Comparison of ENCODE assay signal across 2 cellular contexts in the genomic region with DNA sequence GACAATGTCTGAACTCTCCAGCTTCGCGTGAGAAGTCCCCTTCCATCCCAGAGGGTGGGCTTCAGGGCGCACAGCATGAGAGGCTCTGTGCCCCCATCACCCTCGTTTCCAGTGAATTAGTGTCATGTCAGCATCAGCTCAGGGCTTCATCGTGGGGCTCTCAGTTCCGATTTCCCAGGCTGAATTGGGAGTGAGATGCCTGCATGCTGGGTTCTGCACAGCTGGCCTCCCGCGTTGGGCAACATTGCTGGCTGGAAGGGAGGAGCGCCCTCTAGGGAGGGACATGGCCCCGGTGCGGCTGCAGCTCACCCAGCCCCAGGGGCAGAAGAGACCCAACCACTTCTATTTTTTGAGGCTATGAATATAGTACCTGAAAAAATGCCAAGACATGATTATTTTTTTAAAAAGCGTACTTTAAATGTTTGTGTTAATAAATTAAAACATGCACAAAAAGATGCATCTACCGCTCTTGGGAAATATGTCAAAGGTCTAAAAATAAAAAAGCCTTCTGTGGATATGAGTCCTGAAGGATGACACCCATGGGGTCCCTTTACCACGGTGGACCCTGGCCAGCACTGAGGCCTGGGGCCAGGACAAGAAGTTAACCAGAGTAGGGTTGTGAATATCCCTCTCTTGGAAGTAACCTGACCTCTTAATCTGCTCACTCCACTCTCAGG.
TF ChIP-seq lines count a peak whose summit lies in the region.

No MANE protein-coding gene starts in this region.

TF ChIP-seq in HCT116, 20 proteins besides CTCF, POLR2A, EP300 and RAD21:
- TF ChIP-seq TCF7L2 (IDR thresholded peaks at IDR 0.05; ENCODE audit: borderline replicate concordance, extremely low read depth, insufficient read depth, insufficient read length), result no peak
- TF ChIP-seq EGR1 (IDR thresholded peaks at IDR 0.05; ENCODE audit: low read depth), result no peak
- no peak for TF ChIP-seq POLR2AphosphoS5 (IDR thresholded peaks at IDR 0.05; ENCODE audit: low read depth, low read length)
- TF ChIP-seq, protein P1, sequence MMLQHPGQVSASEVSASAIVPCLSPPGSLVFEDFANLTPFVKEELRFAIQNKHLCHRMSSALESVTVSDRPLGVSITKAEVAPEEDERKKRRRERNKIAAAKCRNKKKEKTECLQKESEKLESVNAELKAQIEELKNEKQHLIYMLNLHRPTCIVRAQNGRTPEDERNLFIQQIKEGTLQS (IDR thresholded peaks at IDR 0.05), result no peak
- TF ChIP-seq FOSL1 (IDR thresholded peaks at IDR 0.05; ENCODE audit: low read depth), result no peak
- TF ChIP-seq EZH2 (IDR thresholded peaks at IDR 0.05), result no peak
- TF ChIP-seq ELF1 (IDR thresholded peaks at IDR 0.05; ENCODE audit: borderline replicate concordance, low read depth), result no peak
- no peak for TF ChIP-seq CBX3 (IDR thresholded peaks at IDR 0.05; ENCODE audit: low read depth)
- peak; percentile 37 for TF ChIP-seq YY1 (IDR thresholded peaks at IDR 0.05; ENCODE audit: extremely low read depth, insufficient replicate concordance, low read depth, low read length)
- no peak for TF ChIP-seq ZFX (IDR thresholded peaks at IDR 0.05)
- TF ChIP-seq SP1 (IDR thresholded peaks at IDR 0.05; ENCODE audit: low read depth), result no peak
- TF ChIP-seq CEBPB (IDR thresholded peaks at IDR 0.05; ENCODE audit: low read depth), result peak; percentile 64
- TF ChIP-seq, protein P2, sequence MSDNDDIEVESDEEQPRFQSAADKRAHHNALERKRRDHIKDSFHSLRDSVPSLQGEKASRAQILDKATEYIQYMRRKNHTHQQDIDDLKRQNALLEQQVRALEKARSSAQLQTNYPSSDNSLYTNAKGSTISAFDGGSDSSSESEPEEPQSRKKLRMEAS (IDR thresholded peaks at IDR 0.05), result no peak

TF ChIP-seq in PFSK-1, 5 proteins besides CTCF, POLR2A, EP300 and RAD21:
- TF ChIP-seq FOXP2 (optimal IDR thresholded peaks at IDR 0.05; ENCODE audit: borderline replicate concordance, extremely low read depth, extremely low read length, insufficient read depth), result peak; percentile 18
- TF ChIP-seq, protein P3, sequence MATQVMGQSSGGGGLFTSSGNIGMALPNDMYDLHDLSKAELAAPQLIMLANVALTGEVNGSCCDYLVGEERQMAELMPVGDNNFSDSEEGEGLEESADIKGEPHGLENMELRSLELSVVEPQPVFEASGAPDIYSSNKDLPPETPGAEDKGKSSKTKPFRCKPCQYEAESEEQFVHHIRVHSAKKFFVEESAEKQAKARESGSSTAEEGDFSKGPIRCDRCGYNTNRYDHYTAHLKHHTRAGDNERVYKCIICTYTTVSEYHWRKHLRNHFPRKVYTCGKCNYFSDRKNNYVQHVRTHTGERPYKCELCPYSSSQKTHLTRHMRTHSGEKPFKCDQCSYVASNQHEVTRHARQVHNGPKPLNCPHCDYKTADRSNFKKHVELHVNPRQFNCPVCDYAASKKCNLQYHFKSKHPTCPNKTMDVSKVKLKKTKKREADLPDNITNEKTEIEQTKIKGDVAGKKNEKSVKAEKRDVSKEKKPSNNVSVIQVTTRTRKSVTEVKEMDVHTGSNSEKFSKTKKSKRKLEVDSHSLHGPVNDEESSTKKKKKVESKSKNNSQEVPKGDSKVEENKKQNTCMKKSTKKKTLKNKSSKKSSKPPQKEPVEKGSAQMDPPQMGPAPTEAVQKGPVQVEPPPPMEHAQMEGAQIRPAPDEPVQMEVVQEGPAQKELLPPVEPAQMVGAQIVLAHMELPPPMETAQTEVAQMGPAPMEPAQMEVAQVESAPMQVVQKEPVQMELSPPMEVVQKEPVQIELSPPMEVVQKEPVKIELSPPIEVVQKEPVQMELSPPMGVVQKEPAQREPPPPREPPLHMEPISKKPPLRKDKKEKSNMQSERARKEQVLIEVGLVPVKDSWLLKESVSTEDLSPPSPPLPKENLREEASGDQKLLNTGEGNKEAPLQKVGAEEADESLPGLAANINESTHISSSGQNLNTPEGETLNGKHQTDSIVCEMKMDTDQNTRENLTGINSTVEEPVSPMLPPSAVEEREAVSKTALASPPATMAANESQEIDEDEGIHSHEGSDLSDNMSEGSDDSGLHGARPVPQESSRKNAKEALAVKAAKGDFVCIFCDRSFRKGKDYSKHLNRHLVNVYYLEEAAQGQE (IDR thresholded peaks at IDR 0.05; ENCODE audit: insufficient read depth in 1 of 2, low read depth in 2 of 2, low read length in 2 of 2), result no peak
